Comparison of ENCODE assay signal across 8 cellular contexts in the genomic region with DNA sequence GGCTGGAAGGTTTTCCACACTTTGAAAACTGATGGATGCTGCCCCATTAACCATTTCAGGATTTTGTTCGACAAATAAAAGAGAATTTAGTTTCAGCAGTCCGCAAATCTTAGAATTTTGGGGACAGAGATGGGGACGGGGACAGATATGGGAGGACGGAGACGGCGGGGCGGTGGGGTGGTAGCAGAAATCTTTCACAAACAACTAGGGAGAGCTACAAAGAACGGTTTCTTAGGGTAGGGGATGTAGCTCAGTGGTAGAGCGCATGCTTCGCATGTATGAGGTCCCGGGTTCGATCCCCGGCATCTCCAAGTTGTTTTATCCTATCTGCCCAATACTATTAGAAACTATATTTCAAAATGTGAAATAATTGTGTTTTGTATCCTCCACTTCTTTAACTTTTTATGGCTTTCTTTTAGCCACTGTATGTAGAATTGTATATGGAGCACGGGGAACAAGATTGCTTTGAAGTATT. TPM values are rescaled to one million over a fixed set of nuclear protein-coding genes. Genes with fewer than 3 reads are reported as not detected.
DNase-seq lines count a peak whose midpoint lies in the region; ATAC-seq and TF ChIP-seq lines count a peak whose summit lies in the region.

No MANE protein-coding gene starts in this region.

- peak; percentile 62 for ATAC-seq in CD4-positive, alpha-beta T cell (ENCODE audit: poor library complexity)
- ATAC-seq in GM21447 (IDR thresholded peaks at IDR 0.05; ENCODE audit: unreplicated experiment) (peak; percentile 52), omental fat pad (ENCODE audit: low FRiP score) (peak; percentile 76)

- intact Hi-C loops in CD4-positive, alpha-beta T cell (cut with DNase I, micrococcal nuclease), result loop anchor here (1.0 to 5.0 kb wide), 6 partner anchors 14 to 381 kb away; a partner anchor contains a TSS
- intact Hi-C loops in testis (cut with DNase I; ENCODE audit: low total_unique reads), result no loop called here

- H3K9me3 ChIP-seq in CD4-positive, alpha-beta T cell (ENCODE audit: control insufficient read depth, low read length), result no peaks in the 10 kb centered on the region
- no peaks in the 10 kb centered on the region for H3K9me3 ChIP-seq in testis

- no peak for TF ChIP-seq CTCF in CD4-positive, alpha-beta T cell (IDR thresholded peaks at IDR 0.05)
- TF ChIP-seq CTCF in omental fat pad (IDR thresholded peaks at IDR 0.05), result no peak
- no peak for TF ChIP-seq CTCF in testis (IDR thresholded peaks at IDR 0.05)

- H3K27ac Mint-ChIP-seq in CD4-positive, alpha-beta T cell, result no peak overlapping the region

- peaks cover 8% of the 10 kb centered on the region for H3K27me3 Mint-ChIP-seq in CD4-positive, alpha-beta T cell

- CTCF ChIA-PET in CD4-positive, alpha-beta T cell (lab: Charles Lee), result interaction anchor here (0.6 to 1.6 kb wide), 6 partner anchors 13 to 212 kb away, joined by 3 to 6 read pairs (median 3); a partner anchor contains a TSS

- no peaks in the 10 kb centered on the region for H3K9me3 Mint-ChIP-seq in CD4-positive, alpha-beta T cell

- peaks cover 25% of the 10 kb centered on the region for H3K4me1 Mint-ChIP-seq in CD4-positive, alpha-beta T cell (ENCODE audit: low read depth)

- H3K27me3 ChIP-seq in CD4-positive, alpha-beta T cell (ENCODE audit: control insufficient read depth, insufficient read depth, low read length), result no peaks in the 10 kb centered on the region
- H3K27me3 ChIP-seq in testis, result no peaks in the 10 kb centered on the region

- DNase-seq in CD4-positive, alpha-beta T cell, result peak; percentile 61 to 74 (median 70)
- DNase-seq in LoVo (ENCODE audit: low spot score) (peak; percentile 73), RPMI8226 (peak; percentile 88), globus pallidus (ENCODE audit: low spot score) (peak; percentile 79), omental fat pad (ENCODE audit: low spot score) (peak; percentile 63), testis (peak; percentile 84)
- DNase-seq in activated effector memory CD4-positive, alpha-beta T cell treated with Interleukin-2 at 50 U/mL for 16 hours, result peak; percentile 58

- no peak overlapping the region for H3K27ac ChIP-seq in CD4-positive, alpha-beta T cell (ENCODE audit: low read depth, low read length)
- peak overlapping the region; percentile 85 to 90 for H3K27ac ChIP-seq in testis

- H3K36me3 Mint-ChIP-seq in CD4-positive, alpha-beta T cell (ENCODE audit: low read depth), result peaks cover 10% of the 10 kb centered on the region

- POLR2A ChIA-PET in CD4-positive, alpha-beta T cell (lab: Charles Lee), result interaction anchor here (0.9 to 7.2 kb wide), 22 partner anchors 8 to 1284 kb away, joined by 3 to 113 read pairs (median 4); a partner anchor contains a TSS

- 0 to 1% methylated on average over 14 of the region's 14 CpGs for WGBS in testis, 2 donors

- H3K4me1 ChIP-seq in testis, result peaks cover 13% of the 10 kb centered on the region

- H3K36me3 ChIP-seq in testis (ENCODE audit: low read depth, missing control alignments), result no peaks in the 10 kb centered on the region

- TF ChIP-seq POLR2A in testis (IDR thresholded peaks at IDR 0.05), result no peak

- H3K4me3 ChIP-seq in testis, result peak overlapping the region; percentile 53 to 75

- no peak overlapping the region for H3K4me3 Mint-ChIP-seq in CD4-positive, alpha-beta T cell

RNA-seq across cellular contexts. Expression of a gene that starts 15.1 kb away (rescaled TPM):
- total RNA-seq in CD4-positive, alpha-beta T cell, result 10 to 100 TPM; 22.7 to 24.8 TPM
- 10 to 100 TPM; 57.5 to 64.1 (median 61.1) TPM for total RNA-seq in omental fat pad
- total RNA-seq in testis, result 10 to 100 TPM; 69.4 to 74.8 TPM
- 72.2 TPM for polyA plus RNA-seq in testis (ENCODE audit: insufficient read depth, low read depth, low replicate concordance)

RNA-seq across cellular contexts. Expression of a gene that starts 43.5 kb away (rescaled TPM):
- total RNA-seq in CD4-positive, alpha-beta T cell, result 10 to 100 TPM; 39.8 to 40.4 TPM
- total RNA-seq in omental fat pad (10 to 100 TPM; 11.0 to 22.1 (median 13.5) TPM), testis (10 to 100 TPM; 18.9 to 23.6 TPM)
- 17.0 TPM for polyA plus RNA-seq in testis (ENCODE audit: insufficient read depth, low read depth, low replicate concordance)

RNA-seq across cellular contexts. Expression of a gene that starts 53.2 kb away (rescaled TPM):
- not detected for total RNA-seq in CD4-positive, alpha-beta T cell
- total RNA-seq in omental fat pad (not detected), testis (under 1 TPM; 0.31 TPM)
- 0.30 TPM for polyA plus RNA-seq in testis (ENCODE audit: insufficient read depth, low read depth, low replicate concordance)
